14 cellular contexts compared by ENCODE assay signal in the genomic region with DNA sequence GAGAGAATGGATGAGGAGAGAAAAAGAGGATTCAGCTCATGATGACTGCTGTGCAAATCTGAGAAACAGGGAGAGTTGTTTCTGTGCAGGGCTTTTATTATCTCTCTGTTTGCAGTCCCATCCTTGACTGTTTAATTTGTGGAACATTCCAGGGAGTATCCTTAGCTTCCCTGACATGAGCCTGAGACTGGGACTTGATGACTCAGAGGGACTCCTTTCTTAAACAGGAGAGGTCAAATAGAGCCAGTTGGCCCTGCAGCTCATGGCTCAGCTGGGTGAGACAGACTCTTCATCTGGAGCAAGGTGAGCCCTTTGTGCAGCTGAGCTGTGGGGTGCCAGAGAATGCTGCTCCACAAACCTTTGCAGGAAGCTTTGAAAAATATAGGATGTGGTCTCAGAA. TPM values are rescaled to one million over a fixed set of nuclear protein-coding genes. Genes with fewer than 3 reads are reported as not detected.
DNase-seq lines count a peak whose midpoint lies in the region; ATAC-seq and TF ChIP-seq lines count a peak whose summit lies in the region.
"Had no signal": no experiment of that assay in that cellular context is flagged by ENCODE, and none has a peak within 500 bp of the region (broad histone marks: within the 10 kb centered on the region; RNA-seq: fewer than 3 reads in every experiment).

No MANE protein-coding gene starts in this region.

- TF ChIP-seq CTCF in neural progenitor cell (IDR thresholded peaks at IDR 0.05), result no peak
- TF ChIP-seq CTCF in progenitor cell of endocrine pancreas (IDR thresholded peaks at IDR 0.05; ENCODE audit: unreplicated experiment), result no peak

- no peak overlapping the region for H3K4me3 ChIP-seq in GM23248
- no peak overlapping the region for H3K4me3 ChIP-seq in neural progenitor cell
- H3K4me3 ChIP-seq: esophagus squamous epithelium, Peyer's patch, psoas muscle, upper lobe of right lung had no signal

- H3K36me3 ChIP-seq in GM23248 (ENCODE audit: low read depth) (no peaks in the 10 kb centered on the region), neural progenitor cell (no peaks in the 10 kb centered on the region)
- H3K36me3 ChIP-seq: esophagus squamous epithelium, Peyer's patch, upper lobe of right lung had no signal

- H3K4me3 Mint-ChIP-seq in neural progenitor cell (no peak overlapping the region), progenitor cell of endocrine pancreas (ENCODE audit: low read depth) (no peak overlapping the region)

- H3K27ac ChIP-seq in GM23248 (no peak overlapping the region), neural progenitor cell (no peak overlapping the region)
- H3K27ac ChIP-seq: esophagus squamous epithelium, Peyer's patch, psoas muscle, upper lobe of right lung had no signal

- in situ Hi-C loops in GM23248 (cut with MboI) (loop anchor here (25.0 kb wide), 1 partner anchor 248 kb away; no protein-coding TSS in a partner anchor), ACHN (cut with HindIII; ENCODE audit: low pct_ligation_motif_present, low pct_unique_long_range_greater_than_20kb, low sequenced_read_pairs) (no loop called here)

- H4K20me1 ChIP-seq in GM23248 (ENCODE audit: insufficient read depth), result no peaks in the 10 kb centered on the region
- H4K20me1 ChIP-seq in neural progenitor cell (ENCODE audit: low read depth), result no peaks in the 10 kb centered on the region

- H3K27ac Mint-ChIP-seq in neural progenitor cell (peak overlapping the region; percentile 3), progenitor cell of endocrine pancreas (no peak overlapping the region)

- H2AFZ ChIP-seq in GM23248 (no peak overlapping the region), neural progenitor cell (replicated peaks) (peak overlapping the region; percentile 34)

- peaks cover 14% of the 10 kb centered on the region for H3K4me1 ChIP-seq in GM23248 (ENCODE audit: insufficient read depth)
- H3K4me1 ChIP-seq in neural progenitor cell, result peaks cover 9% of the 10 kb centered on the region
- H3K4me1 ChIP-seq: Peyer's patch, psoas muscle, upper lobe of right lung had no signal

- no peaks in the 10 kb centered on the region for H3F3A ChIP-seq in GM23248 (ENCODE audit: insufficient read depth)
- peaks cover 19% of the 10 kb centered on the region for H3F3A ChIP-seq in neural progenitor cell (ENCODE audit: low read depth)

- peaks cover 32% of the 10 kb centered on the region for H3K4me1 Mint-ChIP-seq in neural progenitor cell
- H3K4me1 Mint-ChIP-seq in progenitor cell of endocrine pancreas (ENCODE audit: low read depth), result no peaks in the 10 kb centered on the region

- peak overlapping the region; percentile 19 for H3K4me2 ChIP-seq in GM23248 (ENCODE audit: unreplicated experiment)
- H3K4me2 ChIP-seq in neural progenitor cell, result no peak overlapping the region

- H3K36me3 Mint-ChIP-seq in neural progenitor cell (no peaks in the 10 kb centered on the region), progenitor cell of endocrine pancreas (ENCODE audit: insufficient read depth) (no peaks in the 10 kb centered on the region)

- H3K79me2 ChIP-seq in GM23248 (ENCODE audit: insufficient read depth), result peaks cover 49% of the 10 kb centered on the region
- no peaks in the 10 kb centered on the region for H3K79me2 ChIP-seq in neural progenitor cell (ENCODE audit: low read depth)

- H3K27me3 ChIP-seq in GM23248 (replicated peaks; ENCODE audit: insufficient read depth), result no peaks in the 10 kb centered on the region
- H3K27me3 ChIP-seq in neural progenitor cell, result no peaks in the 10 kb centered on the region
- H3K27me3 ChIP-seq: esophagus squamous epithelium, Peyer's patch, upper lobe of right lung had no signal

- H3K27me3 Mint-ChIP-seq in neural progenitor cell (ENCODE audit: insufficient read depth, low read depth), result no peaks in the 10 kb centered on the region
- H3K27me3 Mint-ChIP-seq in progenitor cell of endocrine pancreas, result no peaks in the 10 kb centered on the region

- H3K9me3 Mint-ChIP-seq in neural progenitor cell (no peaks in the 10 kb centered on the region), progenitor cell of endocrine pancreas (ENCODE audit: low read depth) (no peaks in the 10 kb centered on the region)

- H3K9me3 ChIP-seq in GM23248 (ENCODE audit: low read depth) (no peaks in the 10 kb centered on the region), neural progenitor cell (ENCODE audit: low read depth) (no peaks in the 10 kb centered on the region)
- H3K9me3 ChIP-seq: esophagus squamous epithelium, Peyer's patch, psoas muscle, upper lobe of right lung had no signal

- DNase-seq in GM23248, result peak; percentile 66
- DNase-seq in NCI-H2227 (lab: John Stamatoyannopoulos, UW; ENCODE audit: unreplicated experiment), result peak; percentile 38
- peak; percentile 16 for DNase-seq in neural progenitor cell (ENCODE audit: low spot score)
- DNase-seq in activated T-cell treated with anti-CD3 and anti-CD28 coated beads for 4 hours, result no peak
- no peak for DNase-seq in ACHN
- DNase-seq in epidermal melanocyte (ENCODE audit: insufficient read length, low spot score), result no peak
- no peak for DNase-seq in progenitor cell of endocrine pancreas (ENCODE audit: low spot score, unreplicated experiment)
- DNase-seq: COR-L47, esophagus squamous epithelium, kidney glomerular epithelial cell, Peyer's patch, psoas muscle, upper lobe of right lung had no signal

- H3K9me2 ChIP-seq in GM23248 (ENCODE audit: insufficient read depth), result no peaks in the 10 kb centered on the region

- ATAC-seq in esophagus mucosa, result peak; percentile 26
- ATAC-seq: upper lobe of right lung had no signal

- H3K9ac ChIP-seq in GM23248, result no peak overlapping the region
- H3K9ac ChIP-seq in neural progenitor cell, result no peak overlapping the region

RNA-seq across cellular contexts. Expression of a gene that starts 14.3 kb away (rescaled TPM):
- total RNA-seq in GM23248 (2014; rRNA removed; shearing (Covaris generic)), result 26.3 and 31.6 TPM in 2 replicates
- polyA plus RNA-seq in GM23248 (2016; fragmentation: Nextera tagmentation; extraction: Ambion mirVana), result 21.9 and 24.1 TPM in 2 replicates
- total RNA-seq in esophagus mucosa, result 6.1 TPM
- total RNA-seq in neural progenitor cell (ENCODE audit: low replicate concordance), result 2.2 and 2.6 TPM in 2 replicates
- 17.6 and 17.8 TPM in 2 replicates for total RNA-seq in progenitor cell of endocrine pancreas

Comparison
In these comparisons a context has a peak if more than half of its experiments do, and no peak if none do; other contexts are left out.
1. DNase-seq: peak in GM23248 (single experiment), NCI-H2227 (single experiment) and neural progenitor cell (single experiment); none in activated T-cell treated with anti-CD3 and anti-CD28 coated beads for 4 hours (single experiment), ACHN (single experiment), epidermal melanocyte (single experiment) and progenitor cell of endocrine pancreas (single experiment).